10 cellular contexts compared by ENCODE assay signal in the genomic region with DNA sequence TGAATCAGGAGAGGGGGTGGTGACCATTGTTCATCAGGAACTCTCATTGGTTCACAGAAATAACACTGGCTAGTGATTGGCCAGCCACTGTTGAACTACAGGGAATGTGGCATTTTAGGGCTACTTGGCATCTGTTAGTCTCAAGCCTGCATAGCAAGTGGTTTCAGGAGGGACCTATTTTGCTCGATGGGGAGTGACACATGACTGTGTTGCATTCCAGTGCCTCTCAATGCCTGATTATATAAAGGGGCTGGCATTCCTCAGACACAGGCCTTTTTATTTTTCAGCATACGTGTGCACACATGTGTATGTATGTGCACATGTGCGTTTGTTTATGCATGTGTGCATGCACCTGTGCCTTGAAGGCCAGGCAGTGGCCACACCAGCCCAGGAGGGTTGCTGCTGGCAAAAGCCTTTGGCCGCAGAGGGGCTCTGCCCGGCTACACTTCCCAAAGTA. TPM values are rescaled to one million over a fixed set of nuclear protein-coding genes. Genes with fewer than 3 reads are reported as not detected.
DNase-seq lines count a peak whose midpoint lies in the region; ATAC-seq lines count a peak whose summit lies in the region.
"Had no signal": no experiment of that assay in that cellular context is flagged by ENCODE, and none has a peak within 500 bp of the region (broad histone marks: within the 10 kb centered on the region; RNA-seq: fewer than 3 reads in every experiment).

No MANE protein-coding gene starts in this region.

- no peaks in the 10 kb centered on the region for H3K9me3 Mint-ChIP-seq in CD4-positive, CD25-positive, alpha-beta regulatory T cell
- H3K9me3 Mint-ChIP-seq in memory B cell = no peaks in the 10 kb centered on the region

- ATAC-seq in CD4-positive, CD25-positive, alpha-beta regulatory T cell (ENCODE audit: low read depth in 2 of 2) = no peak
- no peak for ATAC-seq in memory B cell (ENCODE audit: low read depth)
- ATAC-seq in HG03045 (IDR thresholded peaks at IDR 0.05; ENCODE audit: unreplicated experiment) = no peak
- no peak for ATAC-seq in HG03457 (IDR thresholded peaks at IDR 0.05; ENCODE audit: unreplicated experiment)
- no peak for ATAC-seq in HG03571 (IDR thresholded peaks at IDR 0.05; ENCODE audit: unreplicated experiment)

- H3K9ac ChIP-seq in HUES48 (ENCODE audit: low read depth, low read length) = no peak overlapping the region

- no peaks in the 10 kb centered on the region for H3K27me3 ChIP-seq in CD4-positive, CD25-positive, alpha-beta regulatory T cell (ENCODE audit: control insufficient read depth, insufficient read depth, low read length)
- H3K27me3 ChIP-seq in HUES48 (ENCODE audit: control insufficient read depth, insufficient read depth, low read length) = no peaks in the 10 kb centered on the region

- peak overlapping the region; percentile 93 to 97 (median 95) for H3K4me3 Mint-ChIP-seq in CD4-positive, CD25-positive, alpha-beta regulatory T cell
- no peak overlapping the region for H3K4me3 Mint-ChIP-seq in memory B cell

- peaks cover 96% of the 10 kb centered on the region for H3K4me1 ChIP-seq in CD4-positive, CD25-positive, alpha-beta regulatory T cell (ENCODE audit: control insufficient read depth, insufficient read depth, low read length, poor library complexity, severe bottlenecking)
- H3K4me1 ChIP-seq in HUES48 (ENCODE audit: control insufficient read depth, insufficient read depth, low read length) = peaks cover 23% of the 10 kb centered on the region
- H3K4me1 ChIP-seq: tibial artery had no signal

- peaks cover 29 to 87% (median 60%) of the 10 kb centered on the region in 4 donors for H3K4me1 Mint-ChIP-seq in CD4-positive, CD25-positive, alpha-beta regulatory T cell
- peaks cover 64% of the 10 kb centered on the region for H3K4me1 Mint-ChIP-seq in memory B cell

- H3K27me3 Mint-ChIP-seq in CD4-positive, CD25-positive, alpha-beta regulatory T cell = peaks cover 4% of the 10 kb centered on the region
- no peaks in the 10 kb centered on the region for H3K27me3 Mint-ChIP-seq in memory B cell

- peaks cover 33% of the 10 kb centered on the region for H3K36me3 Mint-ChIP-seq in CD4-positive, CD25-positive, alpha-beta regulatory T cell
- H3K36me3 Mint-ChIP-seq in memory B cell = peaks cover 9% of the 10 kb centered on the region

- DNase-seq in CD4-positive, CD25-positive, alpha-beta regulatory T cell = peak in 1 of 3 donors; percentile 35
- peak; percentile 14 for DNase-seq in amniotic epithelial cell (ENCODE audit: low read depth)
- no peak for DNase-seq in memory B cell (ENCODE audit: low spot score in 2 of 2)
- DNase-seq in NCI-H345 (lab: John Stamatoyannopoulos, UW) = no peak

- peak overlapping the region; percentile 95 to 100 (median 98) for H3K27ac Mint-ChIP-seq in CD4-positive, CD25-positive, alpha-beta regulatory T cell
- peak overlapping the region; percentile 80 for H3K27ac Mint-ChIP-seq in memory B cell

- H3K36me3 ChIP-seq in CD4-positive, CD25-positive, alpha-beta regulatory T cell (ENCODE audit: control insufficient read depth, insufficient read depth, low read length) = peaks cover 36% of the 10 kb centered on the region
- no peaks in the 10 kb centered on the region for H3K36me3 ChIP-seq in HUES48 (ENCODE audit: control insufficient read depth, insufficient read depth, low read length)
- H3K36me3 ChIP-seq: tibial artery had no signal

- H3K27ac ChIP-seq in CD4-positive, CD25-positive, alpha-beta regulatory T cell (ENCODE audit: insufficient read depth, low read length, poor library complexity, severe bottlenecking) = peak overlapping the region; percentile 82
- peak overlapping the region; percentile 80 for H3K27ac ChIP-seq in HUES48 (ENCODE audit: low read depth, low read length)
- H3K27ac ChIP-seq: HL-60, tibial artery had no signal

- peak overlapping the region; percentile 74 for H3K4me3 ChIP-seq in CD4-positive, CD25-positive, alpha-beta regulatory T cell (ENCODE audit: low read depth, low read length)
- H3K4me3 ChIP-seq in HUES48 (ENCODE audit: low read depth, low read length) = no peak overlapping the region; the same call in 1 of the 2 replicates
- H3K4me3 ChIP-seq: tibial artery had no signal

- no peaks in the 10 kb centered on the region for H3K9me3 ChIP-seq in CD4-positive, CD25-positive, alpha-beta regulatory T cell (ENCODE audit: control insufficient read depth in 2 of 2, low read length in 2 of 2)
- H3K9me3 ChIP-seq in HUES48 (ENCODE audit: control insufficient read depth, insufficient read depth, low read length) = no peaks in the 10 kb centered on the region
- H3K9me3 ChIP-seq: tibial artery had no signal

RNA-seq across cellular contexts. Expression of gene FGD3, which starts 23.2 kb away (rescaled TPM):
- 188 TPM for total RNA-seq in CD4-positive, CD25-positive, alpha-beta regulatory T cell
- polyA plus RNA-seq in CD4-positive, CD25-positive, alpha-beta regulatory T cell = 100 to 1,000 TPM in 1 of 4 donors, 10 to 100 TPM in 3; 71.6 to 105 (median 87.2) TPM
